1 cellular context compared by ENCODE assay signal in genomic region chr6:35474129-35474977, GRCh38.
A peak's percentile ranks its signal among the peaks of the same experiment; 100 is the strongest.
TF ChIP-seq lines count a peak whose summit lies in the region.

No MANE protein-coding gene starts in this region.

TF ChIP-seq in GM12878, 131 proteins besides CTCF, POLR2A, EP300 and RAD21:
- peak; percentile 69; the same call in 1 of the 2 replicates for TF ChIP-seq POLR2AphosphoS5 (IDR thresholded peaks at IDR 0.05; ENCODE audit: low read length)
- TF ChIP-seq CEBPB (IDR thresholded peaks at IDR 0.05; ENCODE audit: borderline replicate concordance in 1 of 2, low read depth in 2 of 2, low read length in 2 of 2) = no peak
- peak; percentile 6 for TF ChIP-seq KLF5 (IDR thresholded peaks at IDR 0.05; ENCODE audit: partially characterized antibody)
TF ChIP-seq in GM12878: peak in this region for 2.
